In genomic region chr12:205026-205425, GRCh38 we compare ENCODE assay signal across 21 cellular contexts. TPM values are rescaled to one million over a fixed set of nuclear protein-coding genes. Genes with fewer than 3 reads are reported as not detected.
"Had no signal": no experiment of that assay in that cellular context is flagged by ENCODE, and none has a peak within 500 bp of the region (broad histone marks: within the 10 kb centered on the region; RNA-seq: fewer than 3 reads in every experiment).

No MANE protein-coding gene starts in this region.

- H3K36me3 ChIP-seq: heart left ventricle, neutrophil, right atrium auricular region, sigmoid colon, transverse colon had no signal

- H3K27ac Mint-ChIP-seq: nephron progenitor cell; stimulated activated naive B cell treated with anti-CD40 and anti-IgM and Interleukin-4, amounts not matched to agents 10 μg/mL and 1 μg/mL and 100 μg/mL, for 72 hours; stimulated activated naive CD8-positive, alpha-beta T cell treated with anti-CD3 and anti-CD28 coated beads, Interleukin-15, amount 100 ng/mL, for 72 hours had no signal

- H3K4me3 ChIP-seq: heart left ventricle, right atrium auricular region, sigmoid colon, skin epidermis, transverse colon had no signal

- H3K9me3 Mint-ChIP-seq: stimulated activated naive CD8-positive, alpha-beta T cell treated with anti-CD3 and anti-CD28 coated beads, Interleukin-15, amount 100 ng/mL, for 72 hours had no signal

- H3K36me3 Mint-ChIP-seq: stimulated activated naive B cell treated with anti-CD40 and anti-IgM and Interleukin-4, amounts not matched to agents 10 μg/mL and 1 μg/mL and 100 μg/mL, for 72 hours had no signal

- H3K27me3 ChIP-seq: right atrium auricular region, testis had no signal

- DNase-seq: cortex of kidney; effector memory CD4-positive, alpha-beta T cell; hippocampal formation; kidney glomerular epithelial cell; nephron progenitor cell; sigmoid colon; stimulated activated CD4-positive, alpha-beta T cell treated with anti-CD3 and anti-CD28 coated beads, Interleukin-2, amount 100 ng/mL, for 24 hours; stimulated activated CD4-positive, alpha-beta T cell treated with anti-CD3 and anti-CD28 coated beads, Interleukin-4, amount 100 ng/mL, for 4 hours; stimulated activated naive B cell treated with anti-CD40 and anti-IgM and Interleukin-4, amounts not matched to agents 10 μg/mL and 1 μg/mL and 100 μg/mL, for 72 hours; stimulated activated naive CD8-positive, alpha-beta T cell treated with anti-CD3 and anti-CD28 coated beads, Interleukin-15, amount 100 ng/mL, for 72 hours; testis; transverse colon had no signal

- ATAC-seq: esophagus mucosa; heart left ventricle; stimulated activated naive B cell treated with anti-CD40 and anti-IgM and Interleukin-4, amounts not matched to agents 10 μg/mL and 1 μg/mL and 100 μg/mL, for 72 hours; stimulated activated naive CD8-positive, alpha-beta T cell treated with anti-CD3 and anti-CD28 coated beads, Interleukin-15, amount 100 ng/mL, for 72 hours had no signal

- H3K4me3 Mint-ChIP-seq: stimulated activated naive B cell treated with anti-CD40 and anti-IgM and Interleukin-4, amounts not matched to agents 10 μg/mL and 1 μg/mL and 100 μg/mL, for 72 hours; stimulated activated naive CD8-positive, alpha-beta T cell treated with anti-CD3 and anti-CD28 coated beads, Interleukin-15, amount 100 ng/mL, for 72 hours had no signal

- H3K4me1 ChIP-seq: testis had no signal

- H3K27ac ChIP-seq: heart left ventricle, neutrophil, right atrium auricular region, sigmoid colon, skin epidermis, testis, transverse colon had no signal

- H3K9me3 ChIP-seq: heart left ventricle, neutrophil, right atrium auricular region, sigmoid colon, testis, transverse colon had no signal

RNA-seq across cellular contexts. Expression of gene SLC6A12, which starts 8.9 kb away (rescaled TPM):
- total RNA-seq: fibroblast of lung, osteoblast had no signal

RNA-seq across cellular contexts. Expression of gene SLC6A13, which starts 57.6 kb away (rescaled TPM):
- total RNA-seq: esophagus mucosa, fibroblast of lung, glomerular endothelial cell, lower leg skin, osteoblast, transverse colon had no signal
